In genomic region chr2:219692521-219692920, GRCh38 we compare ENCODE assay signal across 28 cellular contexts.
"Had no signal": no experiment of that assay in that cellular context is flagged by ENCODE, and none has a peak within 500 bp of the region (broad histone marks: within the 10 kb centered on the region; RNA-seq: fewer than 3 reads in every experiment).

No MANE protein-coding gene starts in this region.

- H3K4me1 Mint-ChIP-seq: activated CD4-positive, alpha-beta T cell treated with anti-CD3 and anti-CD28 coated beads, Interleukin-2, amount 10 ng/mL, durations not matched to agents 24 days and 14 days; activated CD8-positive, alpha-beta memory T cell treated with anti-CD3 and anti-CD28 coated beads, Interleukin-2, amount 10 ng/mL, durations not matched to agents 7 days and 5 days; activated naive CD8-positive, alpha-beta T cell treated with anti-CD3 and anti-CD28 coated beads, Interleukin-2, amount 10 ng/mL, durations not matched to agents 7 days and 5 days had no signal

- H3K9me3 ChIP-seq: ascending aorta, breast epithelium, colonic mucosa had no signal

- H3K4me1 ChIP-seq: breast epithelium, colonic mucosa had no signal

- H3K36me3 ChIP-seq: ascending aorta, breast epithelium, cardiac muscle cell, colonic mucosa had no signal

- H3K36me3 Mint-ChIP-seq: activated CD4-positive, alpha-beta memory T cell treated with anti-CD3 and anti-CD28 coated beads for 36 hours; activated CD8-positive, alpha-beta memory T cell treated with anti-CD3 and anti-CD28 coated beads, Interleukin-2, amount 10 ng/mL, durations not matched to agents 7 days and 5 days; activated naive CD4-positive, alpha-beta T cell treated with anti-CD3 and anti-CD28 coated beads, Interleukin-2, amount 50 U/mL, for 72 hours; activated naive CD8-positive, alpha-beta T cell treated with anti-CD3 and anti-CD28 coated beads, Interleukin-2, amount 10 ng/mL, durations not matched to agents 7 days and 5 days; brain had no signal

- H3K4me3 Mint-ChIP-seq: activated CD4-positive, alpha-beta memory T cell treated with anti-CD3 and anti-CD28 coated beads for 36 hours; activated CD4-positive, alpha-beta T cell treated with anti-CD3 and anti-CD28 coated beads for 36 hours; activated CD4-positive, alpha-beta T cell treated with anti-CD3 and anti-CD28 coated beads, Interleukin-2, amount 10 ng/mL, durations not matched to agents 24 days and 14 days; activated CD8-positive, alpha-beta memory T cell treated with anti-CD3 and anti-CD28 coated beads, Interleukin-2, amount 10 ng/mL, durations not matched to agents 7 days and 5 days; activated CD8-positive, alpha-beta T cell treated with anti-CD3 and anti-CD28 coated beads, Interleukin-2, amount 10 ng/mL, durations not matched to agents 7 days and 5 days; activated naive CD4-positive, alpha-beta T cell treated with anti-CD3 and anti-CD28 coated beads for 36 hours; activated naive CD8-positive, alpha-beta T cell treated with anti-CD3 and anti-CD28 coated beads, Interleukin-2, amount 10 ng/mL, durations not matched to agents 7 days and 5 days; activated T-helper 1 cell treated with anti-CD3 and anti-CD28 coated beads, Interleukin-12 subunit alpha, Interleukin-12 subunit beta, Interleukin-2, Interleukin-4 antibody, amounts not matched to agents 30 ng/mL and 10 ng/mL and 1 ng/mL, durations not matched to agents 14 hours and 24 hours and 36 hours; brain had no signal

- DNase-seq: activated CD4-positive, alpha-beta memory T cell treated with anti-CD3 and anti-CD28 coated beads for 36 hours; activated CD4-positive, alpha-beta T cell treated with anti-CD3 and anti-CD28 coated beads for 36 hours; activated CD4-positive, alpha-beta T cell treated with anti-CD3 and anti-CD28 coated beads, Interleukin-2, amount 10 ng/mL, durations not matched to agents 24 days and 14 days; activated CD4-positive, CD25-positive, alpha-beta regulatory T cell; activated CD4-positive, CD25-positive, alpha-beta regulatory T cell treated with anti-CD3 and anti-CD28 coated beads, Interleukin-2, amount 50 U/mL, for 72 hours; activated CD8-positive, alpha-beta memory T cell treated with anti-CD3 and anti-CD28 coated beads, Interleukin-2, amount 10 ng/mL, durations not matched to agents 7 days and 5 days; activated CD8-positive, alpha-beta memory T cell treated with anti-CD3 and anti-CD28 coated beads, Interleukin-2, amount 50 U/mL, for 4 hours; activated CD8-positive, alpha-beta T cell treated with anti-CD3 and anti-CD28 coated beads, Interleukin-2, amount 10 ng/mL, durations not matched to agents 7 days and 5 days; activated effector memory CD4-positive, alpha-beta T cell treated with anti-CD3 and anti-CD28 coated beads, Interleukin-2, amount 50 U/mL, for 16 hours; activated naive CD4-positive, alpha-beta T cell treated with anti-CD3 and anti-CD28 coated beads for 36 hours; activated naive CD8-positive, alpha-beta T cell treated with anti-CD3 and anti-CD28 coated beads, Interleukin-2, amount 10 ng/mL, durations not matched to agents 7 days and 5 days; activated T-cell treated with anti-CD3 and anti-CD28 coated beads, Interleukin-2, amount 50 U/mL, for 1 hour; activated T-cell treated with anti-CD3 and anti-CD28 coated beads, Interleukin-2, amount 50 U/mL, for 48 hours; central memory CD4-positive, alpha-beta T cell; cerebellar nuclear complex; colonic mucosa; effector CD8-positive, alpha-beta T cell; foreskin fibroblast; head of caudate nucleus; T-helper 2 cell had no signal

- H3K27me3 ChIP-seq: ascending aorta, breast epithelium, cardiac muscle cell had no signal

- ATAC-seq: activated CD4-positive, alpha-beta T cell treated with anti-CD3 and anti-CD28 coated beads for 36 hours; activated CD8-positive, alpha-beta memory T cell treated with anti-CD3 and anti-CD28 coated beads, Interleukin-2, amount 10 ng/mL, durations not matched to agents 7 days and 5 days; activated CD8-positive, alpha-beta T cell treated with anti-CD3 and anti-CD28 coated beads, Interleukin-2, amount 10 ng/mL, durations not matched to agents 7 days and 5 days; activated naive CD4-positive, alpha-beta T cell treated with anti-CD3 and anti-CD28 coated beads, Interleukin-2, amount 50 U/mL, for 72 hours; esophagus mucosa had no signal

- H3K27ac ChIP-seq: ascending aorta, breast epithelium, cardiac muscle cell, colonic mucosa had no signal

- H3K9me3 Mint-ChIP-seq: activated CD4-positive, alpha-beta memory T cell treated with anti-CD3 and anti-CD28 coated beads for 36 hours; activated CD4-positive, alpha-beta T cell treated with anti-CD3 and anti-CD28 coated beads, Interleukin-2, amount 10 ng/mL, durations not matched to agents 24 days and 14 days; activated naive CD4-positive, alpha-beta T cell treated with anti-CD3 and anti-CD28 coated beads for 36 hours; activated naive CD8-positive, alpha-beta T cell treated with anti-CD3 and anti-CD28 coated beads, Interleukin-2, amount 10 ng/mL, durations not matched to agents 7 days and 5 days; activated T-helper 1 cell treated with anti-CD3 and anti-CD28 coated beads, Interleukin-12 subunit alpha, Interleukin-12 subunit beta, Interleukin-2, Interleukin-4 antibody, amounts not matched to agents 30 ng/mL and 10 ng/mL and 1 ng/mL, durations not matched to agents 14 hours and 24 hours and 36 hours; activated T-helper 2 cell treated with anti-CD3 and anti-CD28 coated beads, Interferon-gamma antibody, Interleukin-2, Interleukin-4, amounts not matched to agents 10 μg/mL and 5 μg/mL and 100 μg/mL, durations not matched to agents 14 hours and 24 hours and 36 hours had no signal

- H3K4me3 ChIP-seq: ascending aorta, breast epithelium, cardiac muscle cell, colonic mucosa had no signal

- H3K27ac Mint-ChIP-seq: activated CD4-positive, alpha-beta memory T cell treated with anti-CD3 and anti-CD28 coated beads for 36 hours; activated CD4-positive, alpha-beta T cell treated with anti-CD3 and anti-CD28 coated beads for 36 hours; activated CD4-positive, alpha-beta T cell treated with anti-CD3 and anti-CD28 coated beads, Interleukin-2, amount 10 ng/mL, durations not matched to agents 24 days and 14 days; activated CD8-positive, alpha-beta memory T cell treated with anti-CD3 and anti-CD28 coated beads, Interleukin-2, amount 10 ng/mL, durations not matched to agents 7 days and 5 days; activated CD8-positive, alpha-beta T cell treated with anti-CD3 and anti-CD28 coated beads, Interleukin-2, amount 10 ng/mL, durations not matched to agents 7 days and 5 days; activated naive CD4-positive, alpha-beta T cell treated with anti-CD3 and anti-CD28 coated beads for 36 hours; activated naive CD4-positive, alpha-beta T cell treated with anti-CD3 and anti-CD28 coated beads, Interleukin-2, amount 50 U/mL, for 72 hours; activated naive CD8-positive, alpha-beta T cell treated with anti-CD3 and anti-CD28 coated beads, Interleukin-2, amount 10 ng/mL, durations not matched to agents 7 days and 5 days; activated T-helper 1 cell treated with anti-CD3 and anti-CD28 coated beads, Interleukin-12 subunit alpha, Interleukin-12 subunit beta, Interleukin-2, Interleukin-4 antibody, amounts not matched to agents 30 ng/mL and 10 ng/mL and 1 ng/mL, durations not matched to agents 14 hours and 24 hours and 36 hours; activated T-helper 2 cell treated with anti-CD3 and anti-CD28 coated beads, Interferon-gamma antibody, Interleukin-2, Interleukin-4, amounts not matched to agents 10 μg/mL and 5 μg/mL and 100 μg/mL, durations not matched to agents 14 hours and 24 hours and 36 hours had no signal
